1 cellular context compared by ENCODE assay signal in the genomic region with DNA sequence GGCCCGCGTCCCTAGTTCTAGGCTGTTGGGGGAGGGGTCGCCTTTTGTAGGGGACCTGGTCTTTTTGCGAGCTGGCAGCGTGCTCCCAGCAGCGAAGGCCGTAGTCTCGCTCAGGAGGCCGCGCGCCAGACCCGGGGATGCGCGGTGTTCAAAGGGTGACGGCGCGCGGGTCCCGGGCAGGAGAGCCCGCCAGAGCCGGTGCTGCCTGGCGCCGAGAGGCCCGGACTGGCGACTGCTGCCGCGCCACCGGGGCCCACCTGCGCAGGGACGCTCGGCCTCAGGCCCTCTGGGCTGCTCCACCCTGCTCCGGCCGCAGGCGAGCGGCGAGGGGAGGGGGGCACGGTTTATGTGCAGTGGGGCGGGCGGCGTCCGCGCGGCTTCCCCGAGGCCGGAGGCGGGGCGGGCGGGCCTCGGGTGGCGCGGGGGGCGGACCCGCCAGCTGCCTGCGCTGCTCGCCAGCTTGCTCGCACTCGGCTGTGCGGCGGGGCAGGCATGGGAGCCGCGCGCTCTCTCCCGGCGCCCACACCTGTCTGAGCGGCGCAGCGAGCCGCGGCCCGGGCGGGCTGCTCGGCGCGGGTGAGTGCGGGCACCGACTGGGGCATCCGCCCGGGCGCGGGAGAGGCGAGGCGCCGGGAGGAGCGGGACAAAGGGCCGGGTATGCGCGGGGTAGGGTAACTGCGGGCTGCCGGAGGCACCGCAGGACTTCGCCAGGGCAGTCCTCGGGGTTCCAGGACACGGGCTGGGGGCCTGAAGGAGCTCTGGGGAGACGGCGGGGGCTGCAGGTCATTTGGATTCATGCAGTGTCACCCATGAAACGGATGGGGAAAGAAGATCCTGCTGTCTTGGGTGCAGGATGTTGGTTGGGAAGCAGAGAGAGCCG.
TF ChIP-seq lines count a peak whose summit lies in the region.

A gene with protein sequence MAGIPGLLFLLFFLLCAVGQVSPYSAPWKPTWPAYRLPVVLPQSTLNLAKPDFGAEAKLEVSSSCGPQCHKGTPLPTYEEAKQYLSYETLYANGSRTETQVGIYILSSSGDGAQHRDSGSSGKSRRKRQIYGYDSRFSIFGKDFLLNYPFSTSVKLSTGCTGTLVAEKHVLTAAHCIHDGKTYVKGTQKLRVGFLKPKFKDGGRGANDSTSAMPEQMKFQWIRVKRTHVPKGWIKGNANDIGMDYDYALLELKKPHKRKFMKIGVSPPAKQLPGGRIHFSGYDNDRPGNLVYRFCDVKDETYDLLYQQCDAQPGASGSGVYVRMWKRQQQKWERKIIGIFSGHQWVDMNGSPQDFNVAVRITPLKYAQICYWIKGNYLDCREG (plus strand): TSS at position 467 of the 880 bp plus-strand sequence. CDS start 7,102 bp downstream, outside the sequence.

TF ChIP-seq in HEK293, 187 proteins besides CTCF, POLR2A, EP300 and RAD21 (continued from another document):
- peak; percentile 98 for TF ChIP-seq ZNF692 (tag by site-specific recombination; IDR thresholded peaks at IDR 0.05)
- 0 out of 2 replicates have a peak, but pooled peaks have one; percentile 6 for TF ChIP-seq SP7 (tag by site-specific recombination; IDR thresholded peaks at IDR 0.05)
- no peak for TF ChIP-seq ZNF621 (tag by site-specific recombination; IDR thresholded peaks at IDR 0.05)
- no peak for TF ChIP-seq ZNF626 (tag by site-specific recombination; IDR thresholded peaks at IDR 0.05)
- TF ChIP-seq ZNF560 (tag by site-specific recombination; IDR thresholded peaks at IDR 0.05; ENCODE audit: borderline replicate concordance): no peak
- TF ChIP-seq ZBTB17 (tag by site-specific recombination; IDR thresholded peaks at IDR 0.05): peak; percentile 22; the same call in 1 of the 2 replicates
- TF ChIP-seq ZNF530 (tag by site-specific recombination; IDR thresholded peaks at IDR 0.05; ENCODE audit: low read depth): no peak
- TF ChIP-seq ZNF157 (tag by site-specific recombination; IDR thresholded peaks at IDR 0.05): no peak
- peak; percentile 73 for TF ChIP-seq ZNF335 (tag by site-specific recombination; conservative IDR thresholded peaks at IDR 0.05)
- 0 out of 2 replicates have a peak, but pooled peaks have one; percentile 14 for TF ChIP-seq HOXD13 (CRISPR knock-in tag; IDR thresholded peaks at IDR 0.05; ENCODE audit: borderline replicate concordance)
- TF ChIP-seq ZNF610 (tag by site-specific recombination; IDR thresholded peaks at IDR 0.05; ENCODE audit: borderline replicate concordance): peak; percentile 27; the same call in 1 of the 2 replicates
- 0 out of 2 replicates have a peak, but pooled peaks have one; percentile 12 for TF ChIP-seq PRDM10 (tag by site-specific recombination; IDR thresholded peaks at IDR 0.05)
- TF ChIP-seq, protein P1, sequence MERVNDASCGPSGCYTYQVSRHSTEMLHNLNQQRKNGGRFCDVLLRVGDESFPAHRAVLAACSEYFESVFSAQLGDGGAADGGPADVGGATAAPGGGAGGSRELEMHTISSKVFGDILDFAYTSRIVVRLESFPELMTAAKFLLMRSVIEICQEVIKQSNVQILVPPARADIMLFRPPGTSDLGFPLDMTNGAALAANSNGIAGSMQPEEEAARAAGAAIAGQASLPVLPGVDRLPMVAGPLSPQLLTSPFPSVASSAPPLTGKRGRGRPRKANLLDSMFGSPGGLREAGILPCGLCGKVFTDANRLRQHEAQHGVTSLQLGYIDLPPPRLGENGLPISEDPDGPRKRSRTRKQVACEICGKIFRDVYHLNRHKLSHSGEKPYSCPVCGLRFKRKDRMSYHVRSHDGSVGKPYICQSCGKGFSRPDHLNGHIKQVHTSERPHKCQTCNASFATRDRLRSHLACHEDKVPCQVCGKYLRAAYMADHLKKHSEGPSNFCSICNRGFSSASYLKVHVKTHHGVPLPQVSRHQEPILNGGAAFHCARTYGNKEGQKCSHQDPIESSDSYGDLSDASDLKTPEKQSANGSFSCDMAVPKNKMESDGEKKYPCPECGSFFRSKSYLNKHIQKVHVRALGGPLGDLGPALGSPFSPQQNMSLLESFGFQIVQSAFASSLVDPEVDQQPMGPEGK (tag by site-specific recombination; IDR thresholded peaks at IDR 0.05): no peak; the same call in 1 of the 2 replicates
- TF ChIP-seq GLI2 (tag by site-specific recombination; IDR thresholded peaks at IDR 0.05; ENCODE audit: borderline replicate concordance, low read depth): no peak
- TF ChIP-seq ZNF223 (tag by site-specific recombination; IDR thresholded peaks at IDR 0.05): no peak
- peak; percentile 6; the same call in 1 of the 2 replicates for TF ChIP-seq ZSCAN30 (tag by site-specific recombination; IDR thresholded peaks at IDR 0.05)
- no peak for TF ChIP-seq ZNF146 (tag by site-specific recombination; IDR thresholded peaks at IDR 0.05)
- TF ChIP-seq, protein P2, sequence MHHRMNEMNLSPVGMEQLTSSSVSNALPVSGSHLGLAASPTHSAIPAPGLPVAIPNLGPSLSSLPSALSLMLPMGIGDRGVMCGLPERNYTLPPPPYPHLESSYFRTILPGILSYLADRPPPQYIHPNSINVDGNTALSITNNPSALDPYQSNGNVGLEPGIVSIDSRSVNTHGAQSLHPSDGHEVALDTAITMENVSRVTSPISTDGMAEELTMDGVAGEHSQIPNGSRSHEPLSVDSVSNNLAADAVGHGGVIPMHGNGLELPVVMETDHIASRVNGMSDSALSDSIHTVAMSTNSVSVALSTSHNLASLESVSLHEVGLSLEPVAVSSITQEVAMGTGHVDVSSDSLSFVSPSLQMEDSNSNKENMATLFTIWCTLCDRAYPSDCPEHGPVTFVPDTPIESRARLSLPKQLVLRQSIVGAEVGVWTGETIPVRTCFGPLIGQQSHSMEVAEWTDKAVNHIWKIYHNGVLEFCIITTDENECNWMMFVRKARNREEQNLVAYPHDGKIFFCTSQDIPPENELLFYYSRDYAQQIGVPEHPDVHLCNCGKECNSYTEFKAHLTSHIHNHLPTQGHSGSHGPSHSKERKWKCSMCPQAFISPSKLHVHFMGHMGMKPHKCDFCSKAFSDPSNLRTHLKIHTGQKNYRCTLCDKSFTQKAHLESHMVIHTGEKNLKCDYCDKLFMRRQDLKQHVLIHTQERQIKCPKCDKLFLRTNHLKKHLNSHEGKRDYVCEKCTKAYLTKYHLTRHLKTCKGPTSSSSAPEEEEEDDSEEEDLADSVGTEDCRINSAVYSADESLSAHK (tag by site-specific recombination; IDR thresholded peaks at IDR 0.05): no peak
- TF ChIP-seq ZNF19 (tag by site-specific recombination; IDR thresholded peaks at IDR 0.05; ENCODE audit: low read depth): no peak
- no peak for TF ChIP-seq ZNF423 (tag by site-specific recombination; IDR thresholded peaks at IDR 0.05)
- peak; percentile 53; the same call in 1 of the 2 replicates for TF ChIP-seq ZBTB10 (tag by site-specific recombination; IDR thresholded peaks at IDR 0.05)
